ENCODE assay signal across 13 cellular contexts in the genomic region with DNA sequence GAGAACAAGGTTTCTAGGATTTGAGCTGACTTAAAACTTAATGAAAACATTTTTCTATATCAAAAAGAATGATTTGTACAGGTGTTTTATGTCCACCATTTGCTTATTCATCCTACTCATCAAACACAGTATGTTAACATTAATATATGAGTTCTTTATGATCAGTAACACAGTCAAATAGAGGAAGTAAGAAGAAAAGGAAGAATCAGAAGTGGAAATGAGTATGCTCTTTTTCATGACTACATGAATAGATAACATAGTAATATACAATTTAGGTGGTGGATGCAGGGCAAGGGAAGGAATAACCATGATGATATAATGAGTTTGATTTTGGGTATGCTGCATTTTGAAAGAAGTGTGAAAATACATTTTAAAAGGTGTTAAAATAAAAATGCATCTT. TPM values are rescaled to one million over a fixed set of nuclear protein-coding genes. Genes with fewer than 3 reads are reported as not detected.
DNase-seq lines count a peak whose midpoint lies in the region; ATAC-seq and TF ChIP-seq lines count a peak whose summit lies in the region.
"Had no signal": no experiment of that assay in that cellular context is flagged by ENCODE, and none has a peak within 500 bp of the region (broad histone marks: within the 10 kb centered on the region; RNA-seq: fewer than 3 reads in every experiment).

No MANE protein-coding gene starts in this region.

- ATAC-seq in GM19351 (IDR thresholded peaks at IDR 0.05; ENCODE audit: unreplicated experiment) (peak; percentile 77), HG02938 (IDR thresholded peaks at IDR 0.05; ENCODE audit: unreplicated experiment) (peak; percentile 77)

- H3K27me3 ChIP-seq in breast epithelium (no peaks in the 10 kb centered on the region), sigmoid colon (no peaks in the 10 kb centered on the region)
- H3K27me3 ChIP-seq: dorsolateral prefrontal cortex had no signal

- H3K36me3 ChIP-seq in breast epithelium: no peaks in the 10 kb centered on the region
- H3K36me3 ChIP-seq in sigmoid colon: peaks cover 0 to 36% (median 2%) of the 10 kb centered on the region in 4 donors

- H3K9me3 Mint-ChIP-seq in MCF 10A (ENCODE audit: unreplicated experiment): peaks cover 7% of the 10 kb centered on the region

- BruUV-seq in MCF 10A (replicated peaks; lab: Mats Ljungman, UMichigan): no TSS peak

- H3K27me3 Mint-ChIP-seq in MCF 10A (ENCODE audit: insufficient read depth, unreplicated experiment): no peaks in the 10 kb centered on the region
- H3K27me3 Mint-ChIP-seq: activated CD4-positive, alpha-beta T cell treated with anti-CD3 and anti-CD28 coated beads, Interleukin-2, amount 10 ng/mL, durations not matched to agents 24 days and 14 days; activated naive CD8-positive, alpha-beta T cell treated with anti-CD3 and anti-CD28 coated beads, Interleukin-2, amount 10 ng/mL, durations not matched to agents 7 days and 5 days had no signal

- intact Hi-C loops in breast epithelium (cut with DNase I; ENCODE audit: low total_unique reads): no loop called here
- intact Hi-C loops in sigmoid colon (cut with DNase I): no loop called here
- intact Hi-C loops in MCF 10A (cut with micrococcal nuclease): no loop called here

- H3K4me3 ChIP-seq in NB4 (ENCODE audit: low read depth, low read length) (no peak overlapping the region), breast epithelium (no peak overlapping the region), sigmoid colon (no peak overlapping the region)
- H3K4me3 ChIP-seq: dorsolateral prefrontal cortex had no signal

- DNase-seq in GF-D8 (lab: John Stamatoyannopoulos, UW): peak; percentile 37
- DNase-seq in NB4 (ENCODE audit: low read depth): peak; percentile 22
- no peak for DNase-seq in breast epithelium (ENCODE audit: low spot score in 2 of 2)
- no peak for DNase-seq in DMS153 (lab: John Stamatoyannopoulos, UW)
- DNase-seq in sigmoid colon: no peak
- DNase-seq in MCF 10A (ENCODE audit: unreplicated experiment): no peak
- DNase-seq: activated CD4-positive, alpha-beta T cell treated with anti-CD3 and anti-CD28 coated beads, Interleukin-2, amount 10 ng/mL, durations not matched to agents 24 days and 14 days; activated naive CD8-positive, alpha-beta T cell treated with anti-CD3 and anti-CD28 coated beads, Interleukin-2, amount 10 ng/mL, durations not matched to agents 7 days and 5 days; dorsolateral prefrontal cortex; NCI-H446 treated with DMSO at 0.1 percent for 48 hours; SHP77 had no signal

- TF ChIP-seq EP300 in sigmoid colon (IDR thresholded peaks at IDR 0.05): no peak

- no peak for TF ChIP-seq CTCF in NB4 (IDR thresholded peaks at IDR 0.05; ENCODE audit: low read depth, low read length)
- TF ChIP-seq CTCF in breast epithelium (IDR thresholded peaks at IDR 0.05): no peak
- no peak for TF ChIP-seq CTCF in sigmoid colon (IDR thresholded peaks at IDR 0.05)
- no peak for TF ChIP-seq CTCF in MCF 10A (IDR thresholded peaks at IDR 0.05; ENCODE audit: unreplicated experiment)

- H3K4me1 ChIP-seq in breast epithelium (no peaks in the 10 kb centered on the region), sigmoid colon (no peaks in the 10 kb centered on the region)

- POLR2A ChIA-PET in MCF 10A (lab: Yijun Ruan, JAX): no interaction called here

- H3K27ac Mint-ChIP-seq in MCF 10A (ENCODE audit: low read depth, unreplicated experiment): no peak overlapping the region
- H3K27ac Mint-ChIP-seq: activated CD4-positive, alpha-beta T cell treated with anti-CD3 and anti-CD28 coated beads, Interleukin-2, amount 10 ng/mL, durations not matched to agents 24 days and 14 days; activated naive CD8-positive, alpha-beta T cell treated with anti-CD3 and anti-CD28 coated beads, Interleukin-2, amount 10 ng/mL, durations not matched to agents 7 days and 5 days had no signal

- TF ChIP-seq POLR2A in NB4 (IDR thresholded peaks at IDR 0.05; ENCODE audit: extremely low read depth, insufficient read length) (no peak), breast epithelium (IDR thresholded peaks at IDR 0.05) (no peak), sigmoid colon (IDR thresholded peaks at IDR 0.05) (no peak)

- peaks cover 11% of the 10 kb centered on the region for H3K36me3 Mint-ChIP-seq in MCF 10A (ENCODE audit: insufficient read depth, unreplicated experiment)

- CTCF ChIA-PET in MCF 10A (lab: Yijun Ruan, JAX): no interaction called here

- H3K9me3 ChIP-seq in breast epithelium (no peaks in the 10 kb centered on the region), sigmoid colon (no peaks in the 10 kb centered on the region)

- H3K4me3 Mint-ChIP-seq in MCF 10A (ENCODE audit: unreplicated experiment): no peak overlapping the region
- H3K4me3 Mint-ChIP-seq: activated CD4-positive, alpha-beta T cell treated with anti-CD3 and anti-CD28 coated beads, Interleukin-2, amount 10 ng/mL, durations not matched to agents 24 days and 14 days; activated naive CD8-positive, alpha-beta T cell treated with anti-CD3 and anti-CD28 coated beads, Interleukin-2, amount 10 ng/mL, durations not matched to agents 7 days and 5 days had no signal

- H3K4me1 Mint-ChIP-seq in MCF 10A (ENCODE audit: insufficient read depth, unreplicated experiment): no peaks in the 10 kb centered on the region

- no peak overlapping the region for H3K27ac ChIP-seq in breast epithelium
- no peak overlapping the region for H3K27ac ChIP-seq in sigmoid colon
- H3K27ac ChIP-seq: dorsolateral prefrontal cortex had no signal

RNA-seq across cellular contexts. Expression of a gene that starts 16.5 kb away (rescaled TPM):
- total RNA-seq in breast epithelium (10 to 100 TPM; 10.8 to 14.3 (median 11.2) TPM), sigmoid colon (10 to 100 TPM; 13.0 to 22.4 (median 15.1) TPM), MCF 10A (2022) (6.0 and 7.3 TPM in 2 replicates)
- 1 to 10 TPM in 2 of 3 donors, under 1 TPM in 1; 0.60 to 2.6 (median 1.2) TPM for polyA plus RNA-seq in sigmoid colon

RNA-seq across cellular contexts. Expression of a gene that starts 28.9 kb away (rescaled TPM):
- total RNA-seq in breast epithelium: 10 to 100 TPM in 1 of 3 donors, 1 to 10 TPM in 2; 6.6 to 10.4 (median 9.5) TPM
- total RNA-seq in sigmoid colon: 10 to 100 TPM in 1 of 4 donors, 1 to 10 TPM in 3; 6.5 to 10.5 (median 8.6) TPM
- polyA plus RNA-seq in sigmoid colon: 1 to 10 TPM; 1.8 to 7.9 (median 7.6) TPM
- total RNA-seq in MCF 10A (2022): 18.4 and 21.2 TPM in 2 replicates

Comparison
In these comparisons a context has a peak if more than half of its experiments do, and no peak if none do; other contexts are left out.
1. DNase-seq: peak in GF-D8 (single experiment) and NB4 (single experiment); none in breast epithelium (0 of 2), DMS153 (single experiment), sigmoid colon (single experiment) and MCF 10A (single experiment).